Comparison of ENCODE assay signal across 7 cellular contexts in the genomic region with DNA sequence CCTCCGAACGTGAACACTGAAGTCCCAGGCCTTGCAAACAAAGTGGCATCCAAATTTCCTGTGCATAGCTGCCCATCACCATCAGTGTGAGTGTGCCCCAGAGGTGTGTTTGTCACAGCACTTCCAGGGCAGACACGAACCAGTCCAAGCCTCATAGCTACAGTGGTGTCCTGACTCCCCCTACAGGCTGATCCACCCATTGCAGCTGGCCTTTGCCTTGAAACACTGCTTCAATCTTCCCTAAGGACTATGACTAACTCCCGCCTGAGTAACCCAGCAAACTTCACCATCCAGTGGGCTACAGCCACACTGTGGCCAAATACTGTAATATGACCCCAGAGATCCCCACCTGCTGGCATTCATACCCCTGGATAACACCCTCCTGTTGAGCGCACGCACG. TPM values are rescaled to one million over a fixed set of nuclear protein-coding genes. Genes with fewer than 3 reads are reported as not detected.
A peak's percentile ranks its signal among the peaks of the same experiment; 100 is the strongest.
DNase-seq lines count a peak whose midpoint lies in the region; ATAC-seq and TF ChIP-seq lines count a peak whose summit lies in the region.

No MANE protein-coding gene starts in this region.

- TF ChIP-seq CTCF in GM06990 (IDR thresholded peaks at IDR 0.05; ENCODE audit: insufficient read depth, low read length, poor library complexity, severe bottlenecking): peak; percentile 44

- peaks cover 8% of the 10 kb centered on the region for H3K36me3 ChIP-seq in GM06990 (ENCODE audit: control insufficient read depth, insufficient read depth, low read length)

- peaks cover 76% of the 10 kb centered on the region for H3K36me3 Mint-ChIP-seq in activated T-helper 2 cell treated with anti-CD3 and anti-CD28 coated beads, Interferon-gamma antibody, Interleukin-2, Interleukin-4, amounts not matched to agents 10 μg/mL and 5 μg/mL and 100 μg/mL, durations not matched to agents 14 hours and 24 hours and 36 hours (ENCODE audit: low read depth)

- H3K27me3 ChIP-seq in GM06990 (replicated peaks; ENCODE audit: control insufficient read depth, insufficient read depth, low read length): no peaks in the 10 kb centered on the region

- H3K4me1 Mint-ChIP-seq in activated T-helper 2 cell treated with anti-CD3 and anti-CD28 coated beads, Interferon-gamma antibody, Interleukin-2, Interleukin-4, amounts not matched to agents 10 μg/mL and 5 μg/mL and 100 μg/mL, durations not matched to agents 14 hours and 24 hours and 36 hours (ENCODE audit: low read depth): peaks cover 18% of the 10 kb centered on the region

- ATAC-seq in GM21423 (IDR thresholded peaks at IDR 0.05; ENCODE audit: unreplicated experiment): no peak

- H3K9me3 Mint-ChIP-seq in activated T-helper 2 cell treated with anti-CD3 and anti-CD28 coated beads, Interferon-gamma antibody, Interleukin-2, Interleukin-4, amounts not matched to agents 10 μg/mL and 5 μg/mL and 100 μg/mL, durations not matched to agents 14 hours and 24 hours and 36 hours: peaks cover 30% of the 10 kb centered on the region

- no peaks in the 10 kb centered on the region for H3K27me3 Mint-ChIP-seq in activated T-helper 2 cell treated with anti-CD3 and anti-CD28 coated beads, Interferon-gamma antibody, Interleukin-2, Interleukin-4, amounts not matched to agents 10 μg/mL and 5 μg/mL and 100 μg/mL, durations not matched to agents 14 hours and 24 hours and 36 hours (ENCODE audit: low read depth)

- H3K27ac Mint-ChIP-seq in activated T-helper 2 cell treated with anti-CD3 and anti-CD28 coated beads, Interferon-gamma antibody, Interleukin-2, Interleukin-4, amounts not matched to agents 10 μg/mL and 5 μg/mL and 100 μg/mL, durations not matched to agents 14 hours and 24 hours and 36 hours: no peak overlapping the region

- H3K4me3 ChIP-seq in GM06990 (replicated peaks; ENCODE audit: low read depth, low read length): no peak overlapping the region

- intact Hi-C loops in activated T-helper 2 cell treated with anti-CD3 and anti-CD28 coated beads, Interferon-gamma antibody, Interleukin-2, Interleukin-4, amounts not matched to agents 10 μg/mL and 5 μg/mL and 100 μg/mL, durations not matched to agents 14 hours and 24 hours and 36 hours (cut with micrococcal nuclease): no loop called here

- no peak for DNase-seq in GM06990 (ENCODE audit: extremely low read depth, insufficient read length)
- peak; percentile 13 for DNase-seq in NCI-H1048 (lab: John Stamatoyannopoulos, UW)
- peak; percentile 14 for DNase-seq in activated T-helper 2 cell treated with anti-CD3 and anti-CD28 coated beads, Interferon-gamma antibody, Interleukin-2, Interleukin-4, amounts not matched to agents 10 μg/mL and 5 μg/mL and 100 μg/mL, durations not matched to agents 14 hours and 24 hours and 36 hours (ENCODE audit: low spot score)
- DNase-seq in left kidney (ENCODE audit: low read depth, low spot score): peak; percentile 43
- DNase-seq in NCI-H524 treated with DMSO at 0.1 percent for 48 hours (lab: John Stamatoyannopoulos, UW): no peak
- no peak for DNase-seq in NCI-H2029 treated with DMSO at 0.1 percent for 48 hours (lab: John Stamatoyannopoulos, UW)

- no peak overlapping the region for H3K4me3 Mint-ChIP-seq in activated T-helper 2 cell treated with anti-CD3 and anti-CD28 coated beads, Interferon-gamma antibody, Interleukin-2, Interleukin-4, amounts not matched to agents 10 μg/mL and 5 μg/mL and 100 μg/mL, durations not matched to agents 14 hours and 24 hours and 36 hours (ENCODE audit: low read depth)

RNA-seq across cellular contexts. Expression of a gene that starts 3.9 kb away (rescaled TPM):
- 26.5 and 27.3 TPM in 2 replicates for total RNA-seq in activated T-helper 2 cell treated with anti-CD3 and anti-CD28 coated beads, Interferon-gamma antibody, Interleukin-2, Interleukin-4, amounts not matched to agents 10 μg/mL and 5 μg/mL and 100 μg/mL, durations not matched to agents 14 hours and 24 hours and 36 hours

Comparison
In these comparisons a context has a peak if more than half of its experiments do, and no peak if none do; other contexts are left out.
1. DNase-seq: peak in NCI-H1048 (single experiment), activated T-helper 2 cell treated with anti-CD3 and anti-CD28 coated beads, Interferon-gamma antibody, Interleukin-2, Interleukin-4, amounts not matched to agents 10 μg/mL and 5 μg/mL and 100 μg/mL, durations not matched to agents 14 hours and 24 hours and 36 hours (single experiment) and left kidney (single experiment); none in GM06990 (single experiment), NCI-H524 treated with DMSO at 0.1 percent for 48 hours (single experiment) and NCI-H2029 treated with DMSO at 0.1 percent for 48 hours (single experiment).